Comparison of ENCODE assay signal across 20 cellular contexts in genomic region chr16:75203106-75203505, GRCh38. TPM values are rescaled to one million over a fixed set of nuclear protein-coding genes. Genes with fewer than 3 reads are reported as not detected.
DNase-seq lines count a peak whose midpoint lies in the region; ATAC-seq and TF ChIP-seq lines count a peak whose summit lies in the region.
"Had no signal": no experiment of that assay in that cellular context is flagged by ENCODE, and none has a peak within 500 bp of the region (broad histone marks: within the 10 kb centered on the region; RNA-seq: fewer than 3 reads in every experiment).

No MANE protein-coding gene starts in this region.

- H3K27ac Mint-ChIP-seq in IgD-negative memory B cell, result peak overlapping the region in 2 of 3 donors; percentile 12 to 90
- H3K27ac Mint-ChIP-seq: CD8-positive, alpha-beta T cell had no signal

- DNase-seq in RWPE2 (ENCODE audit: low spot score), result peak; percentile 37
- peak; percentile 27 to 65 for DNase-seq in left lung
- DNase-seq in sciatic nerve (ENCODE audit: low spot score), result peak; percentile 19
- no peak for DNase-seq in activated CD4-positive, alpha-beta T cell treated with anti-CD3 and anti-CD28 coated beads, Interleukin-2, amount 50 U/mL, for 1 hour
- DNase-seq: Calu3; CD8-positive, alpha-beta T cell; GF-D8; GOT3; KBM-7; NCI-H1105; NCI-H2081; NCI-H510A treated with DMSO at 0.1 percent for 48 hours; NCI-H774 had no signal

- H3K27me3 Mint-ChIP-seq in IgD-negative memory B cell, result peaks cover 13% of the 10 kb centered on the region

- H3K9me3 ChIP-seq in RWPE2 (ENCODE audit: severe bottlenecking) (no peaks in the 10 kb centered on the region), left lung (no peaks in the 10 kb centered on the region)
- H3K9me3 ChIP-seq: BLaER1 treated with 17β-estradiol and CSF1 and Interleukin-3, amounts not matched to agents 10 nM and 100 nM had no signal

- no peak for TF ChIP-seq CTCF in RWPE2 (IDR thresholded peaks at IDR 0.05; ENCODE audit: poor library complexity, severe bottlenecking)
- no peak for TF ChIP-seq CTCF in left lung (IDR thresholded peaks at IDR 0.05)

- H3K36me3 Mint-ChIP-seq in IgD-negative memory B cell, result no peaks in the 10 kb centered on the region
- H3K36me3 Mint-ChIP-seq: CD8-positive, alpha-beta T cell had no signal

- no peak for ATAC-seq in RWPE2 (ENCODE audit: low read depth)
- no peak for ATAC-seq in left lung
- no peak for ATAC-seq in sciatic nerve
- no peak for ATAC-seq in GM18502 (IDR thresholded peaks at IDR 0.05; ENCODE audit: poor library complexity, unreplicated experiment)
- no peak for ATAC-seq in HG03025 (IDR thresholded peaks at IDR 0.05; ENCODE audit: low FRiP score, unreplicated experiment)
- ATAC-seq: CD8-positive, alpha-beta T cell; GM12878; HCT116 had no signal

- H3K9me3 Mint-ChIP-seq in IgD-negative memory B cell, result no peaks in the 10 kb centered on the region
- H3K9me3 Mint-ChIP-seq: CD8-positive, alpha-beta T cell had no signal

- H3K27me3 ChIP-seq in RWPE2 (ENCODE audit: insufficient read depth, poor library complexity, severe bottlenecking), result no peaks in the 10 kb centered on the region
- H3K27me3 ChIP-seq in left lung, result peaks cover 0 to 18% of the 10 kb centered on the region in 2 donors

- H3K4me1 ChIP-seq in RWPE2 (ENCODE audit: insufficient read depth, poor library complexity, severe bottlenecking) (peaks cover 3% of the 10 kb centered on the region), left lung (no peaks in the 10 kb centered on the region)

- H3K4me3 Mint-ChIP-seq in IgD-negative memory B cell, result no peak overlapping the region
- H3K4me3 Mint-ChIP-seq: CD8-positive, alpha-beta T cell had no signal

- intact Hi-C loops in left lung (cut with DNase I), result no loop called here
- intact Hi-C loops in sciatic nerve (cut with DNase I), result no loop called here

- no peaks in the 10 kb centered on the region for H3K36me3 ChIP-seq in RWPE2 (ENCODE audit: low read depth)
- H3K36me3 ChIP-seq in left lung, result no peaks in the 10 kb centered on the region
- H3K36me3 ChIP-seq: BLaER1 treated with 17β-estradiol and CSF1 and Interleukin-3, amounts not matched to agents 10 nM and 100 nM had no signal

- H3K4me3 ChIP-seq in RWPE2 (ENCODE audit: severe bottlenecking) (no peak overlapping the region), left lung (no peak overlapping the region)
- H3K4me3 ChIP-seq: BLaER1 treated with 17β-estradiol and CSF1 and Interleukin-3, amounts not matched to agents 10 nM and 100 nM; GM12878 had no signal

- H3K27ac ChIP-seq in RWPE2 (ENCODE audit: poor library complexity, severe bottlenecking), result no peak overlapping the region
- H3K27ac ChIP-seq in left lung, result no peak overlapping the region
- H3K27ac ChIP-seq: BLaER1 treated with 17β-estradiol and CSF1 and Interleukin-3, amounts not matched to agents 10 nM and 100 nM had no signal

- peaks cover 5 to 13% (median 11%) of the 10 kb centered on the region in 3 donors for H3K4me1 Mint-ChIP-seq in IgD-negative memory B cell

RNA-seq across cellular contexts. Expression of gene CTRB2, which starts 3.9 kb away (rescaled TPM):
- not detected for polyA plus RNA-seq in IgD-negative memory B cell
- not detected for total RNA-seq in left lung
- 7.3 TPM for total RNA-seq in sciatic nerve
- total RNA-seq: Calu3; CD8-positive, alpha-beta T cell; RPMI7951 had no signal
- polyA plus RNA-seq: GM12878 had no signal

RNA-seq across cellular contexts. Expression of gene CTRB1, which starts 15.7 kb away (rescaled TPM):
- polyA plus RNA-seq in IgD-negative memory B cell, result not detected
- not detected for total RNA-seq in left lung
- total RNA-seq in sciatic nerve, result 2.7 TPM
- total RNA-seq: Calu3; CD8-positive, alpha-beta T cell; RPMI7951 had no signal
- polyA plus RNA-seq: GM12878 had no signal

RNA-seq across cellular contexts. Expression of gene BCAR1, which starts 48.3 kb away (rescaled TPM):
- not detected for polyA plus RNA-seq in IgD-negative memory B cell
- 10 to 100 TPM; 67.6 to 73.6 TPM for total RNA-seq in left lung
- total RNA-seq in sciatic nerve, result 71.7 TPM
- total RNA-seq: CD8-positive, alpha-beta T cell had no signal

RNA-seq across cellular contexts. Expression of gene ZFP1, which starts 54.8 kb away (rescaled TPM):
- 12.9 TPM for polyA plus RNA-seq in IgD-negative memory B cell
- total RNA-seq in left lung, result 1 to 10 TPM; 8.4 to 9.2 TPM
- total RNA-seq in sciatic nerve, result 19.0 TPM
